8 cellular contexts compared by ENCODE assay signal in genomic region chr4:127604949-127605709, GRCh38. TPM values are rescaled to one million over a fixed set of nuclear protein-coding genes. Genes with fewer than 3 reads are reported as not detected.
DNase-seq lines count a peak whose midpoint lies in the region; ATAC-seq and TF ChIP-seq lines count a peak whose summit lies in the region.

No MANE protein-coding gene starts in this region.

- H3K36me3 ChIP-seq in NT2/D1 (ENCODE audit: insufficient read depth, insufficient read length, low read length) (no peaks in the 10 kb centered on the region), neuron (ENCODE audit: insufficient read depth, low read length) (no peaks in the 10 kb centered on the region)

- H3K4me3 ChIP-seq in NT2/D1 (ENCODE audit: insufficient read length, low read depth): no peak overlapping the region
- H3K4me3 ChIP-seq in neuron (ENCODE audit: low read length): peak overlapping the region; percentile 11

- POLR2A ChIA-PET in activated CD8-positive, alpha-beta T cell treated with anti-CD3 and anti-CD28 coated beads for 36 hours (lab: Charles Lee): interaction anchor here (0.6 kb wide), 1 partner anchor 68 kb away, joined by 3 read pairs; no protein-coding TSS in a partner anchor
- POLR2A ChIA-PET in activated CD8-positive, alpha-beta T cell treated with anti-CD3 and anti-CD28 coated beads, Interleukin-2, amount 10 ng/mL, durations not matched to agents 7 days and 5 days (lab: Charles Lee): no interaction called here

- intact Hi-C loops in activated CD8-positive, alpha-beta T cell treated with anti-CD3 and anti-CD28 coated beads for 36 hours (cut with micrococcal nuclease): loop anchor here (2.0 kb wide), 1 partner anchor 128 kb away; no protein-coding TSS in a partner anchor

- TF ChIP-seq CTCF in activated CD8-positive, alpha-beta T cell treated with anti-CD3 and anti-CD28 coated beads for 36 hours (IDR thresholded peaks at IDR 0.05): peak; percentile 44
- TF ChIP-seq CTCF in endothelial cell (IDR thresholded peaks at IDR 0.05; ENCODE audit: unreplicated experiment): peak; percentile 54

- H3K36me3 Mint-ChIP-seq in activated CD8-positive, alpha-beta T cell treated with anti-CD3 and anti-CD28 coated beads for 36 hours (ENCODE audit: low read depth): no peaks in the 10 kb centered on the region
- no peaks in the 10 kb centered on the region for H3K36me3 Mint-ChIP-seq in activated CD8-positive, alpha-beta T cell treated with anti-CD3 and anti-CD28 coated beads, Interleukin-2, amount 10 ng/mL, durations not matched to agents 7 days and 5 days (ENCODE audit: low read depth)
- no peaks in the 10 kb centered on the region for H3K36me3 Mint-ChIP-seq in endothelial cell (ENCODE audit: low read depth, unreplicated experiment)

- DNase-seq in activated CD8-positive, alpha-beta T cell treated with anti-CD3 and anti-CD28 coated beads for 36 hours: no peak
- DNase-seq in activated CD8-positive, alpha-beta T cell treated with anti-CD3 and anti-CD28 coated beads, Interleukin-2, amount 10 ng/mL, durations not matched to agents 7 days and 5 days: no peak
- peak; percentile 33 for DNase-seq in NT2/D1 (ENCODE audit: low read depth, low spot score)
- no peak for DNase-seq in endothelial cell (ENCODE audit: low spot score)
- no peak for DNase-seq in HK-2 (ENCODE audit: unreplicated experiment)

- H3K9me3 ChIP-seq in NT2/D1 (ENCODE audit: insufficient read depth, low read length): no peaks in the 10 kb centered on the region
- no peaks in the 10 kb centered on the region for H3K9me3 ChIP-seq in neuron (ENCODE audit: low read length)

- H3K9me3 Mint-ChIP-seq in activated CD8-positive, alpha-beta T cell treated with anti-CD3 and anti-CD28 coated beads for 36 hours: no peaks in the 10 kb centered on the region
- H3K9me3 Mint-ChIP-seq in activated CD8-positive, alpha-beta T cell treated with anti-CD3 and anti-CD28 coated beads, Interleukin-2, amount 10 ng/mL, durations not matched to agents 7 days and 5 days (ENCODE audit: insufficient read depth): no peaks in the 10 kb centered on the region
- H3K9me3 Mint-ChIP-seq in endothelial cell (ENCODE audit: unreplicated experiment): no peaks in the 10 kb centered on the region

- no peaks in the 10 kb centered on the region for H3K27me3 ChIP-seq in NT2/D1 (ENCODE audit: insufficient read depth, insufficient read length)
- H3K27me3 ChIP-seq in neuron (ENCODE audit: insufficient read depth, low read length): no peaks in the 10 kb centered on the region

- peak overlapping the region; percentile 27 for H2AFZ ChIP-seq in neuron (ENCODE audit: low read depth, low read length)

- no peak for ATAC-seq in activated CD8-positive, alpha-beta T cell treated with anti-CD3 and anti-CD28 coated beads for 36 hours
- ATAC-seq in activated CD8-positive, alpha-beta T cell treated with anti-CD3 and anti-CD28 coated beads, Interleukin-2, amount 10 ng/mL, durations not matched to agents 7 days and 5 days: no peak
- ATAC-seq in HG03378 (IDR thresholded peaks at IDR 0.05; ENCODE audit: unreplicated experiment): no peak
- ATAC-seq in GM18505 (IDR thresholded peaks at IDR 0.05; ENCODE audit: unreplicated experiment): no peak

- no peak overlapping the region for H3K27ac Mint-ChIP-seq in activated CD8-positive, alpha-beta T cell treated with anti-CD3 and anti-CD28 coated beads for 36 hours
- H3K27ac Mint-ChIP-seq in activated CD8-positive, alpha-beta T cell treated with anti-CD3 and anti-CD28 coated beads, Interleukin-2, amount 10 ng/mL, durations not matched to agents 7 days and 5 days: no peak overlapping the region
- no peak overlapping the region for H3K27ac Mint-ChIP-seq in endothelial cell (ENCODE audit: unreplicated experiment)

- H3K4me1 ChIP-seq in NT2/D1 (ENCODE audit: insufficient read depth, insufficient read length) (no peaks in the 10 kb centered on the region), neuron (ENCODE audit: insufficient read depth, low read length) (peaks cover 12% of the 10 kb centered on the region)

- no peak overlapping the region for H3K9ac ChIP-seq in NT2/D1 (ENCODE audit: insufficient read length, low read depth)

- no peak for TF ChIP-seq POLR2A in GM18505 (IDR thresholded peaks at IDR 0.05; ENCODE audit: borderline replicate concordance, extremely low read depth, insufficient read depth, insufficient read length)

- no peaks in the 10 kb centered on the region for H3K4me1 Mint-ChIP-seq in activated CD8-positive, alpha-beta T cell treated with anti-CD3 and anti-CD28 coated beads for 36 hours (ENCODE audit: low read depth)
- no peaks in the 10 kb centered on the region for H3K4me1 Mint-ChIP-seq in activated CD8-positive, alpha-beta T cell treated with anti-CD3 and anti-CD28 coated beads, Interleukin-2, amount 10 ng/mL, durations not matched to agents 7 days and 5 days (ENCODE audit: low read depth)
- peaks cover 6% of the 10 kb centered on the region for H3K4me1 Mint-ChIP-seq in endothelial cell (ENCODE audit: unreplicated experiment)

- CTCF ChIA-PET in activated CD8-positive, alpha-beta T cell treated with anti-CD3 and anti-CD28 coated beads for 36 hours (lab: Charles Lee): interaction anchor here (0.6 to 1.5 kb wide), 5 partner anchors 21 to 183 kb away, joined by 3 to 8 read pairs (median 4); partner anchors contain the start of gene SLC25A31
- CTCF ChIA-PET in activated CD8-positive, alpha-beta T cell treated with anti-CD3 and anti-CD28 coated beads, Interleukin-2, amount 10 ng/mL, durations not matched to agents 7 days and 5 days (lab: Charles Lee): interaction anchor here (0.6 to 1.1 kb wide), 2 partner anchors 127 to 211 kb away, joined by 3 read pairs; no protein-coding TSS in a partner anchor

- no peak overlapping the region for H3K4me3 Mint-ChIP-seq in activated CD8-positive, alpha-beta T cell treated with anti-CD3 and anti-CD28 coated beads for 36 hours
- H3K4me3 Mint-ChIP-seq in activated CD8-positive, alpha-beta T cell treated with anti-CD3 and anti-CD28 coated beads, Interleukin-2, amount 10 ng/mL, durations not matched to agents 7 days and 5 days: no peak overlapping the region
- H3K4me3 Mint-ChIP-seq in endothelial cell (ENCODE audit: unreplicated experiment): no peak overlapping the region

- peaks cover 8% of the 10 kb centered on the region for H3K27me3 Mint-ChIP-seq in activated CD8-positive, alpha-beta T cell treated with anti-CD3 and anti-CD28 coated beads for 36 hours
- peaks cover 2% of the 10 kb centered on the region for H3K27me3 Mint-ChIP-seq in activated CD8-positive, alpha-beta T cell treated with anti-CD3 and anti-CD28 coated beads, Interleukin-2, amount 10 ng/mL, durations not matched to agents 7 days and 5 days (ENCODE audit: low read depth)
- H3K27me3 Mint-ChIP-seq in endothelial cell (ENCODE audit: unreplicated experiment): no peaks in the 10 kb centered on the region

RNA-seq across cellular contexts. Expression of gene INTU, which starts 27.6 kb away (rescaled TPM):
- total RNA-seq in activated CD8-positive, alpha-beta T cell treated with anti-CD3 and anti-CD28 coated beads for 36 hours: under 1 TPM; 0.16 to 0.29 TPM
- total RNA-seq in activated CD8-positive, alpha-beta T cell treated with anti-CD3 and anti-CD28 coated beads, Interleukin-2, amount 10 ng/mL, durations not matched to agents 7 days and 5 days: under 1 TPM; 0.16 to 0.37 TPM
- total RNA-seq in endothelial cell (ENCODE audit: unreplicated experiment): 6.4 TPM
